17 cellular contexts compared by ENCODE assay signal in genomic region chr18:77407733-77408132, GRCh38.
"Had no signal": no experiment of that assay in that cellular context is flagged by ENCODE, and none has a peak within 500 bp of the region (broad histone marks: within the 10 kb centered on the region; RNA-seq: fewer than 3 reads in every experiment).

No MANE protein-coding gene starts in this region.

- H3K4me1 ChIP-seq: esophagus squamous epithelium had no signal

- H3K36me3 ChIP-seq: esophagus squamous epithelium, thoracic aorta had no signal

- H3K4me3 Mint-ChIP-seq: activated CD8-positive, alpha-beta T cell treated with anti-CD3 and anti-CD28 coated beads for 36 hours; activated naive CD8-positive, alpha-beta T cell treated with anti-CD3 and anti-CD28 coated beads, Interleukin-2, amount 10 ng/mL, durations not matched to agents 7 days and 5 days; nephron progenitor cell; stimulated activated naive CD8-positive, alpha-beta T cell treated with anti-CD3 and anti-CD28 coated beads, Interleukin-15, amount 100 ng/mL, for 72 hours had no signal

- ATAC-seq: activated CD8-positive, alpha-beta T cell treated with anti-CD3 and anti-CD28 coated beads for 36 hours; left ventricle myocardium superior; stimulated activated naive CD8-positive, alpha-beta T cell treated with anti-CD3 and anti-CD28 coated beads, Interleukin-15, amount 100 ng/mL, for 72 hours had no signal

- FAIRE-seq: bronchial epithelial cell, kidney had no signal

- H3K27ac ChIP-seq: esophagus squamous epithelium, thoracic aorta, VCaP had no signal

- H3K4me1 Mint-ChIP-seq: activated naive CD8-positive, alpha-beta T cell treated with anti-CD3 and anti-CD28 coated beads, Interleukin-2, amount 10 ng/mL, durations not matched to agents 7 days and 5 days; nephron progenitor cell; stimulated activated naive CD8-positive, alpha-beta T cell treated with anti-CD3 and anti-CD28 coated beads, Interleukin-15, amount 100 ng/mL, for 72 hours had no signal

- H3K9me3 Mint-ChIP-seq: activated CD8-positive, alpha-beta T cell treated with anti-CD3 and anti-CD28 coated beads for 36 hours; activated naive CD8-positive, alpha-beta T cell treated with anti-CD3 and anti-CD28 coated beads, Interleukin-2, amount 10 ng/mL, durations not matched to agents 7 days and 5 days; nephron progenitor cell; stimulated activated naive CD8-positive, alpha-beta T cell treated with anti-CD3 and anti-CD28 coated beads, Interleukin-15, amount 100 ng/mL, for 72 hours had no signal

- H3K4me3 ChIP-seq: esophagus squamous epithelium, thoracic aorta had no signal

- H3K27ac Mint-ChIP-seq: activated CD8-positive, alpha-beta T cell treated with anti-CD3 and anti-CD28 coated beads for 36 hours; activated naive CD8-positive, alpha-beta T cell treated with anti-CD3 and anti-CD28 coated beads, Interleukin-2, amount 10 ng/mL, durations not matched to agents 7 days and 5 days; nephron progenitor cell; stimulated activated naive CD8-positive, alpha-beta T cell treated with anti-CD3 and anti-CD28 coated beads, Interleukin-15, amount 100 ng/mL, for 72 hours had no signal

- H3K9me3 ChIP-seq: esophagus squamous epithelium, thoracic aorta had no signal

- DNase-seq: activated CD4-positive, alpha-beta T cell treated with anti-CD3 and anti-CD28 coated beads for 4 hours; activated CD8-positive, alpha-beta memory T cell treated with anti-CD3 and anti-CD28 coated beads, Interleukin-2, amount 50 U/mL, for 4 hours; activated CD8-positive, alpha-beta T cell treated with anti-CD3 and anti-CD28 coated beads for 36 hours; activated naive CD8-positive, alpha-beta T cell treated with anti-CD3 and anti-CD28 coated beads, Interleukin-2, amount 10 ng/mL, durations not matched to agents 7 days and 5 days; anterior cingulate cortex; esophagus squamous epithelium; foreskin fibroblast; glutamatergic neuron; kidney; left ventricle myocardium superior; nephron progenitor cell; stimulated activated CD4-positive, alpha-beta T cell treated with anti-CD3 and anti-CD28 coated beads, Interleukin-4, amount 100 ng/mL, for 24 hours; stimulated activated naive CD8-positive, alpha-beta T cell treated with anti-CD3 and anti-CD28 coated beads, Interleukin-15, amount 100 ng/mL, for 72 hours; T-helper 9 cell had no signal

- H3K27me3 ChIP-seq: esophagus squamous epithelium had no signal

- H3K27me3 Mint-ChIP-seq: activated CD8-positive, alpha-beta T cell treated with anti-CD3 and anti-CD28 coated beads for 36 hours; activated naive CD8-positive, alpha-beta T cell treated with anti-CD3 and anti-CD28 coated beads, Interleukin-2, amount 10 ng/mL, durations not matched to agents 7 days and 5 days; stimulated activated naive CD8-positive, alpha-beta T cell treated with anti-CD3 and anti-CD28 coated beads, Interleukin-15, amount 100 ng/mL, for 72 hours had no signal

- H3K36me3 Mint-ChIP-seq: activated naive CD8-positive, alpha-beta T cell treated with anti-CD3 and anti-CD28 coated beads, Interleukin-2, amount 10 ng/mL, durations not matched to agents 7 days and 5 days had no signal
